ENCODE assay signal across 8 cellular contexts in genomic region chr4:7103031-7103598, GRCh38. TPM values are rescaled to one million over a fixed set of nuclear protein-coding genes. Genes with fewer than 3 reads are reported as not detected.
DNase-seq lines count a peak whose midpoint lies in the region; ATAC-seq and TF ChIP-seq lines count a peak whose summit lies in the region.

No MANE protein-coding gene starts in this region.

- WGBS in thymus: 3% methylated on average over 34 of the region's 34 CpGs

- no peaks in the 10 kb centered on the region for H4K20me1 ChIP-seq in KMS-11 (ENCODE audit: insufficient read depth)

- TF ChIP-seq CTCF in KMS-11 (conservative IDR thresholded peaks at IDR 0.05; ENCODE audit: low read depth, low read length) (no peak), osteocyte (IDR thresholded peaks at IDR 0.05) (no peak)

- H3K36me3 Mint-ChIP-seq in activated naive CD4-positive, alpha-beta T cell treated with anti-CD3 and anti-CD28 coated beads, Interleukin-2, amount 10 ng/mL, durations not matched to agents 7 days and 5 days: no peaks in the 10 kb centered on the region
- no peaks in the 10 kb centered on the region for H3K36me3 Mint-ChIP-seq in osteocyte (ENCODE audit: unreplicated experiment)

- H3K4me3 ChIP-seq in KMS-11 (IDR thresholded peaks at IDR 0.05; ENCODE audit: insufficient read depth, low read depth, low read length) (no peak overlapping the region), thymus (ENCODE audit: low read length) (peak overlapping the region; percentile 49)

- no peaks in the 10 kb centered on the region for H3K79me2 ChIP-seq in KMS-11 (ENCODE audit: insufficient read depth, low read depth)

- peaks cover 22% of the 10 kb centered on the region for H3K4me1 Mint-ChIP-seq in activated naive CD4-positive, alpha-beta T cell treated with anti-CD3 and anti-CD28 coated beads, Interleukin-2, amount 10 ng/mL, durations not matched to agents 7 days and 5 days
- H3K4me1 Mint-ChIP-seq in osteocyte (ENCODE audit: unreplicated experiment): peaks cover 21% of the 10 kb centered on the region

- peak overlapping the region; percentile 77 for H3K4me3 Mint-ChIP-seq in activated naive CD4-positive, alpha-beta T cell treated with anti-CD3 and anti-CD28 coated beads, Interleukin-2, amount 10 ng/mL, durations not matched to agents 7 days and 5 days
- H3K4me3 Mint-ChIP-seq in osteocyte (ENCODE audit: unreplicated experiment): peak overlapping the region; percentile 78

- H3K27me3 ChIP-seq in KMS-11 (ENCODE audit: insufficient read depth, low read depth): peaks cover 10% of the 10 kb centered on the region; the same call in 1 of the 2 replicates
- peaks cover 5% of the 10 kb centered on the region for H3K27me3 ChIP-seq in thymus (ENCODE audit: control insufficient read depth, insufficient read depth)

- peak; percentile 86 for DNase-seq in EH (ENCODE audit: low read depth)
- DNase-seq in SK-N-DZ (ENCODE audit: low spot score): peak; percentile 47
- DNase-seq in activated naive CD4-positive, alpha-beta T cell treated with anti-CD3 and anti-CD28 coated beads, Interleukin-2, amount 10 ng/mL, durations not matched to agents 7 days and 5 days: peak; percentile 90
- DNase-seq in head of caudate nucleus: peak; percentile 80 to 96 (median 92)
- DNase-seq in osteocyte (ENCODE audit: extremely low spot score, unreplicated experiment): no peak

- H3K9me3 ChIP-seq in thymus (ENCODE audit: control insufficient read depth): no peaks in the 10 kb centered on the region

- H2AFZ ChIP-seq in KMS-11 (ENCODE audit: low read depth): peak overlapping the region; percentile 83

- H3K27ac Mint-ChIP-seq in activated naive CD4-positive, alpha-beta T cell treated with anti-CD3 and anti-CD28 coated beads, Interleukin-2, amount 10 ng/mL, durations not matched to agents 7 days and 5 days: peak overlapping the region; percentile 6
- H3K27ac Mint-ChIP-seq in osteocyte (ENCODE audit: unreplicated experiment): peak overlapping the region; percentile 76

- no peaks in the 10 kb centered on the region for H3K9me3 Mint-ChIP-seq in activated naive CD4-positive, alpha-beta T cell treated with anti-CD3 and anti-CD28 coated beads, Interleukin-2, amount 10 ng/mL, durations not matched to agents 7 days and 5 days
- H3K9me3 Mint-ChIP-seq in osteocyte (ENCODE audit: unreplicated experiment): no peaks in the 10 kb centered on the region

- no peaks in the 10 kb centered on the region for H3K4me1 ChIP-seq in KMS-11 (ENCODE audit: low read depth, poor library complexity, severe bottlenecking)
- peaks cover 4% of the 10 kb centered on the region for H3K4me1 ChIP-seq in thymus (ENCODE audit: control insufficient read depth, insufficient read depth, low read length)

- H3K27me3 Mint-ChIP-seq in activated naive CD4-positive, alpha-beta T cell treated with anti-CD3 and anti-CD28 coated beads, Interleukin-2, amount 10 ng/mL, durations not matched to agents 7 days and 5 days: peaks cover 41% of the 10 kb centered on the region
- peaks cover 7% of the 10 kb centered on the region for H3K27me3 Mint-ChIP-seq in osteocyte (ENCODE audit: unreplicated experiment)

- peak; percentile 80 for ATAC-seq in GM21737 (IDR thresholded peaks at IDR 0.05; ENCODE audit: unreplicated experiment)

- peak overlapping the region; percentile 67 for H3K4me2 ChIP-seq in KMS-11

- H3K36me3 ChIP-seq in KMS-11 (ENCODE audit: insufficient read depth) (no peaks in the 10 kb centered on the region), thymus (ENCODE audit: control insufficient read depth, insufficient read depth) (no peaks in the 10 kb centered on the region)

- intact Hi-C loops in head of caudate nucleus (cut with DNase I): no loop called here

- CTCF ChIA-PET in activated naive CD4-positive, alpha-beta T cell treated with anti-CD3 and anti-CD28 coated beads, Interleukin-2, amount 10 ng/mL, durations not matched to agents 7 days and 5 days (lab: Charles Lee): interaction anchor here (0.6 to 2.2 kb wide), 6 partner anchors 13 to 501 kb away, joined by 3 to 10 read pairs (median 4); no protein-coding TSS in a partner anchor

- H3K9ac ChIP-seq in KMS-11: no peak overlapping the region; the same call in 1 of the 2 replicates

- H3K27ac ChIP-seq in KMS-11 (no peak overlapping the region), thymus (ENCODE audit: low read depth) (no peak overlapping the region)

RNA-seq across cellular contexts. Expression of gene GRPEL1, which starts 35.3 kb away (rescaled TPM):
- 32.6 and 35.1 TPM in 2 replicates for polyA plus RNA-seq in SK-N-DZ (2014; cell fraction: cytosol; rRNA removed)
- 14.1 and 16.0 TPM in 2 replicates for polyA plus RNA-seq in SK-N-DZ (2014; cell fraction: nucleus; rRNA removed)
- total RNA-seq in osteocyte: 19.7 and 20.2 TPM in 2 replicates
- 20.4 TPM for polyA plus RNA-seq in thymus

RNA-seq across cellular contexts. Expression of gene TADA2B, which starts 59.9 kb away (rescaled TPM):
- 5.2 and 6.2 TPM in 2 replicates for polyA plus RNA-seq in SK-N-DZ (2014; cell fraction: cytosol; rRNA removed)
- polyA plus RNA-seq in SK-N-DZ (2014; cell fraction: nucleus; rRNA removed): 2.6 and 3.3 TPM in 2 replicates
- 16.5 and 21.4 TPM in 2 replicates for total RNA-seq in osteocyte
- polyA plus RNA-seq in thymus: 15.2 TPM
